1 cellular context compared by ENCODE assay signal in the genomic region with DNA sequence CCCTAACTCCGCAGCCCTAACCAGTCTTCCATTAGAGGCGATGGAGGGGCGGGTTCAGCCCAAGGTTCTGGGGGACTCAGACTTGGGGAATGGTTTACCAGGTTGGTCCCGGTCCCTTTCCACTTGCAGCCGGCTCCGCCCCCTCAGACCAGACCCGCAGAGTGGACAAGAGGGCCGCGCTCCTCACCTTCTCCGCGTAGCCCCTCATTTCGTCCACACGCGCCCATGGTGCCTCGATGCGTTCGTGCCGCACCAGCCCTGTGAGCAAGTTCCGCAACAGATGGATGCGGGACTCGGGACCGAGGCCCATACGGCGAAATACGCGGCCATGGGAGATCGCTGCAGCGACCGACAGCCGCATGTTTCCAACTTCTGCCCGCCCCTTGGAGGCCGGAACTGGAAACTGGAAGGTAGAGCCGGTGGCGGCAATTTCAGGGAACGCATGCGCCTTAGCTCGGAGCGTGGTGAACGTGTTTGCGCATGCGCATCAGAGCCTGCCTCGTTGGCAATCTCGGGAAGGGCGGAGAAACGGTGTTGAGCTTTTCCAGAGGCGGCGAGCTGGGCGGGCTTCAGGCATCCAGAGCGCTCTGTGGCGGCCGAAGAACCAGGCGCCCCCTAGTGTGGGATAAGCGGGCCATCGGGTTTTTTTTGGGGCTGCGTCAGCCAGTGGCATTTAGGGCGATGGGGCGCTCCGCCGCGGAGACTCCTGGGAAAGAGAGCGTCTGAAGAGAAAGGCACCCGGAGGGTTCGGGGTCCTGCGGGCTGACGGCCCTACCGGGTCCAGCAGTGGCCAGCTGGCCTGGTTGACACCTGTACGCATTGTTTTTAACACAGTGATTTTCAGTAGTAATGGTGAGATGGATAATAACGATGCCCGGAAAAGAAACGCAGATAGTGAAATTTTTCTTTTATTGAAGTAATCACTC.
A peak's percentile ranks its signal among the peaks of the same experiment; 100 is the strongest.
TF ChIP-seq lines count a peak whose summit lies in the region.

A gene (minus strand): TSS at position 405 of the 926 bp plus-strand sequence. CDS start 44 bp downstream, at position 361.

TF ChIP-seq in HepG2, 621 proteins besides CTCF, POLR2A, EP300 and RAD21 (continued from another document and continues in another):
- TF ChIP-seq ZFY (CRISPR knock-in tag; IDR thresholded peaks at IDR 0.05) (peak; percentile 99), KDM5A (IDR thresholded peaks at IDR 0.05; ENCODE audit: borderline replicate concordance, low read length) (peak; percentile 72), RARA (CRISPR knock-in tag; IDR thresholded peaks at IDR 0.05) (no peak), FOSL2 (CRISPR knock-in tag; IDR thresholded peaks at IDR 0.05) (no peak), BRD4 (CRISPR knock-in tag; IDR thresholded peaks at IDR 0.05) (peak; percentile 61; the same call in 1 of the 2 replicates), NR3C1 (CRISPR knock-in tag; IDR thresholded peaks at IDR 0.05) (no peak), CHCHD3 (CRISPR knock-in tag; IDR thresholded peaks at IDR 0.05) (peak; percentile 93; the same call in 1 of the 2 replicates), ZNF629 (CRISPR knock-in tag; conservative IDR thresholded peaks at IDR 0.05) (no peak; the same call in 1 of the 2 replicates), MXD4 (CRISPR knock-in tag; IDR thresholded peaks at IDR 0.05) (peak; percentile 95), TMF1 (CRISPR knock-in tag; IDR thresholded peaks at IDR 0.05; ENCODE audit: low read depth) (peak; percentile 72; the same call in 1 of the 2 replicates), RFX3 (CRISPR knock-in tag; IDR thresholded peaks at IDR 0.05) (no peak; the same call in 1 of the 2 replicates), ZNF782 (CRISPR knock-in tag; IDR thresholded peaks at IDR 0.05; ENCODE audit: borderline replicate concordance) (0 out of 2 replicates have a peak, but pooled peaks have one; percentile 94), ZNF205 (CRISPR knock-in tag; IDR thresholded peaks at IDR 0.05) (peak; percentile 58), KLF12 (CRISPR knock-in tag; IDR thresholded peaks at IDR 0.05; ENCODE audit: borderline replicate concordance) (peak; percentile 80; the same call in 1 of the 2 replicates), ZNF7 (CRISPR knock-in tag; IDR thresholded peaks at IDR 0.05) (no peak; the same call in 1 of the 2 replicates), JUND (CRISPR knock-in tag; IDR thresholded peaks at IDR 0.05) (peak; percentile 42; the same call in 1 of the 2 replicates), KLF6 (CRISPR knock-in tag; IDR thresholded peaks at IDR 0.05) (peak; percentile 83), ZNF160 (CRISPR knock-in tag; IDR thresholded peaks at IDR 0.05) (no peak; the same call in 1 of the 2 replicates), ZBTB8A (CRISPR knock-in tag; IDR thresholded peaks at IDR 0.05; ENCODE audit: borderline replicate concordance, low read depth) (peak; percentile 22; the same call in 1 of the 2 replicates), FOSL1 (CRISPR knock-in tag; IDR thresholded peaks at IDR 0.05; ENCODE audit: borderline replicate concordance) (no peak)
- TF ChIP-seq, protein P1, sequence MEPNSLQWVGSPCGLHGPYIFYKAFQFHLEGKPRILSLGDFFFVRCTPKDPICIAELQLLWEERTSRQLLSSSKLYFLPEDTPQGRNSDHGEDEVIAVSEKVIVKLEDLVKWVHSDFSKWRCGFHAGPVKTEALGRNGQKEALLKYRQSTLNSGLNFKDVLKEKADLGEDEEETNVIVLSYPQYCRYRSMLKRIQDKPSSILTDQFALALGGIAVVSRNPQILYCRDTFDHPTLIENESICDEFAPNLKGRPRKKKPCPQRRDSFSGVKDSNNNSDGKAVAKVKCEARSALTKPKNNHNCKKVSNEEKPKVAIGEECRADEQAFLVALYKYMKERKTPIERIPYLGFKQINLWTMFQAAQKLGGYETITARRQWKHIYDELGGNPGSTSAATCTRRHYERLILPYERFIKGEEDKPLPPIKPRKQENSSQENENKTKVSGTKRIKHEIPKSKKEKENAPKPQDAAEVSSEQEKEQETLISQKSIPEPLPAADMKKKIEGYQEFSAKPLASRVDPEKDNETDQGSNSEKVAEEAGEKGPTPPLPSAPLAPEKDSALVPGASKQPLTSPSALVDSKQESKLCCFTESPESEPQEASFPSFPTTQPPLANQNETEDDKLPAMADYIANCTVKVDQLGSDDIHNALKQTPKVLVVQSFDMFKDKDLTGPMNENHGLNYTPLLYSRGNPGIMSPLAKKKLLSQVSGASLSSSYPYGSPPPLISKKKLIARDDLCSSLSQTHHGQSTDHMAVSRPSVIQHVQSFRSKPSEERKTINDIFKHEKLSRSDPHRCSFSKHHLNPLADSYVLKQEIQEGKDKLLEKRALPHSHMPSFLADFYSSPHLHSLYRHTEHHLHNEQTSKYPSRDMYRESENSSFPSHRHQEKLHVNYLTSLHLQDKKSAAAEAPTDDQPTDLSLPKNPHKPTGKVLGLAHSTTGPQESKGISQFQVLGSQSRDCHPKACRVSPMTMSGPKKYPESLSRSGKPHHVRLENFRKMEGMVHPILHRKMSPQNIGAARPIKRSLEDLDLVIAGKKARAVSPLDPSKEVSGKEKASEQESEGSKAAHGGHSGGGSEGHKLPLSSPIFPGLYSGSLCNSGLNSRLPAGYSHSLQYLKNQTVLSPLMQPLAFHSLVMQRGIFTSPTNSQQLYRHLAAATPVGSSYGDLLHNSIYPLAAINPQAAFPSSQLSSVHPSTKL (CRISPR knock-in tag; IDR thresholded peaks at IDR 0.05), result peak; percentile 46
- TF ChIP-seq, protein P2, sequence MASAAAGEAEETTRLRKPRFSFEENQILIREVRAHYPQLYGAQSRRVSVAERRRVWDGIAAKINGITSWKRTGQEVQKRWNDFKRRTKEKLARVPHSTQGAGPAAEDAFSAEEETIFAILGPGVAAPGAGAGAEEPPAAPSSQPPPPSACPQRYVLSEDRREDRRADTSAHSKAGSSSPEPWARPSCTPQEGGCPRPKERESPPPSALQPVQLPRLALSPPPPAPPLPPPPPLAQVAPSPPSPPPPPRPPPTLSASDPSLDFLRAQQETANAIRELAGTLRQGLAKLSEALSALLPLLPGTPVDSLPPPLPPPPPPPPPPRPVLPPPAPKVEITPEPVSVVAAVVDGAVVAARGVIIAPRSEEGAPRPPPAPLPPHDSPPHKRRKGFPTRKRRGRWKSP (CRISPR knock-in tag; IDR thresholded peaks at IDR 0.05), result peak; percentile 86; the same call in 1 of the 2 replicates
- TF ChIP-seq, protein P3, sequence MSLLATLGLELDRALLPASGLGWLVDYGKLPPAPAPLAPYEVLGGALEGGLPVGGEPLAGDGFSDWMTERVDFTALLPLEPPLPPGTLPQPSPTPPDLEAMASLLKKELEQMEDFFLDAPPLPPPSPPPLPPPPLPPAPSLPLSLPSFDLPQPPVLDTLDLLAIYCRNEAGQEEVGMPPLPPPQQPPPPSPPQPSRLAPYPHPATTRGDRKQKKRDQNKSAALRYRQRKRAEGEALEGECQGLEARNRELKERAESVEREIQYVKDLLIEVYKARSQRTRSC (CRISPR knock-in tag; IDR thresholded peaks at IDR 0.05; ENCODE audit: low read depth), result no peak
- TF ChIP-seq, protein P4, sequence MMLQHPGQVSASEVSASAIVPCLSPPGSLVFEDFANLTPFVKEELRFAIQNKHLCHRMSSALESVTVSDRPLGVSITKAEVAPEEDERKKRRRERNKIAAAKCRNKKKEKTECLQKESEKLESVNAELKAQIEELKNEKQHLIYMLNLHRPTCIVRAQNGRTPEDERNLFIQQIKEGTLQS (CRISPR knock-in tag; IDR thresholded peaks at IDR 0.05), result peak; percentile 19; the same call in 1 of the 2 replicates
- TF ChIP-seq, protein P5, sequence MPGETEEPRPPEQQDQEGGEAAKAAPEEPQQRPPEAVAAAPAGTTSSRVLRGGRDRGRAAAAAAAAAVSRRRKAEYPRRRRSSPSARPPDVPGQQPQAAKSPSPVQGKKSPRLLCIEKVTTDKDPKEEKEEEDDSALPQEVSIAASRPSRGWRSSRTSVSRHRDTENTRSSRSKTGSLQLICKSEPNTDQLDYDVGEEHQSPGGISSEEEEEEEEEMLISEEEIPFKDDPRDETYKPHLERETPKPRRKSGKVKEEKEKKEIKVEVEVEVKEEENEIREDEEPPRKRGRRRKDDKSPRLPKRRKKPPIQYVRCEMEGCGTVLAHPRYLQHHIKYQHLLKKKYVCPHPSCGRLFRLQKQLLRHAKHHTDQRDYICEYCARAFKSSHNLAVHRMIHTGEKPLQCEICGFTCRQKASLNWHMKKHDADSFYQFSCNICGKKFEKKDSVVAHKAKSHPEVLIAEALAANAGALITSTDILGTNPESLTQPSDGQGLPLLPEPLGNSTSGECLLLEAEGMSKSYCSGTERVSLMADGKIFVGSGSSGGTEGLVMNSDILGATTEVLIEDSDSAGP (CRISPR knock-in tag; IDR thresholded peaks at IDR 0.05; ENCODE audit: borderline replicate concordance), result peak; percentile 94
- TF ChIP-seq, protein P6, sequence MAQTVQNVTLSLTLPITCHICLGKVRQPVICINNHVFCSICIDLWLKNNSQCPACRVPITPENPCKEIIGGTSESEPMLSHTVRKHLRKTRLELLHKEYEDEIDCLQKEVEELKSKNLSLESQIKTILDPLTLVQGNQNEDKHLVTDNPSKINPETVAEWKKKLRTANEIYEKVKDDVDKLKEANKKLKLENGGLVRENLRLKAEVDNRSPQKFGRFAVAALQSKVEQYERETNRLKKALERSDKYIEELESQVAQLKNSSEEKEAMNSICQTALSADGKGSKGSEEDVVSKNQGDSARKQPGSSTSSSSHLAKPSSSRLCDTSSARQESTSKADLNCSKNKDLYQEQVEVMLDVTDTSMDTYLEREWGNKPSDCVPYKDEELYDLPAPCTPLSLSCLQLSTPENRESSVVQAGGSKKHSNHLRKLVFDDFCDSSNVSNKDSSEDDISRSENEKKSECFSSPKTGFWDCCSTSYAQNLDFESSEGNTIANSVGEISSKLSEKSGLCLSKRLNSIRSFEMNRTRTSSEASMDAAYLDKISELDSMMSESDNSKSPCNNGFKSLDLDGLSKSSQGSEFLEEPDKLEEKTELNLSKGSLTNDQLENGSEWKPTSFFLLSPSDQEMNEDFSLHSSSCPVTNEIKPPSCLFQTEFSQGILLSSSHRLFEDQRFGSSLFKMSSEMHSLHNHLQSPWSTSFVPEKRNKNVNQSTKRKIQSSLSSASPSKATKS (CRISPR knock-in tag; IDR thresholded peaks at IDR 0.05), result no peak
- TF ChIP-seq, protein P7, sequence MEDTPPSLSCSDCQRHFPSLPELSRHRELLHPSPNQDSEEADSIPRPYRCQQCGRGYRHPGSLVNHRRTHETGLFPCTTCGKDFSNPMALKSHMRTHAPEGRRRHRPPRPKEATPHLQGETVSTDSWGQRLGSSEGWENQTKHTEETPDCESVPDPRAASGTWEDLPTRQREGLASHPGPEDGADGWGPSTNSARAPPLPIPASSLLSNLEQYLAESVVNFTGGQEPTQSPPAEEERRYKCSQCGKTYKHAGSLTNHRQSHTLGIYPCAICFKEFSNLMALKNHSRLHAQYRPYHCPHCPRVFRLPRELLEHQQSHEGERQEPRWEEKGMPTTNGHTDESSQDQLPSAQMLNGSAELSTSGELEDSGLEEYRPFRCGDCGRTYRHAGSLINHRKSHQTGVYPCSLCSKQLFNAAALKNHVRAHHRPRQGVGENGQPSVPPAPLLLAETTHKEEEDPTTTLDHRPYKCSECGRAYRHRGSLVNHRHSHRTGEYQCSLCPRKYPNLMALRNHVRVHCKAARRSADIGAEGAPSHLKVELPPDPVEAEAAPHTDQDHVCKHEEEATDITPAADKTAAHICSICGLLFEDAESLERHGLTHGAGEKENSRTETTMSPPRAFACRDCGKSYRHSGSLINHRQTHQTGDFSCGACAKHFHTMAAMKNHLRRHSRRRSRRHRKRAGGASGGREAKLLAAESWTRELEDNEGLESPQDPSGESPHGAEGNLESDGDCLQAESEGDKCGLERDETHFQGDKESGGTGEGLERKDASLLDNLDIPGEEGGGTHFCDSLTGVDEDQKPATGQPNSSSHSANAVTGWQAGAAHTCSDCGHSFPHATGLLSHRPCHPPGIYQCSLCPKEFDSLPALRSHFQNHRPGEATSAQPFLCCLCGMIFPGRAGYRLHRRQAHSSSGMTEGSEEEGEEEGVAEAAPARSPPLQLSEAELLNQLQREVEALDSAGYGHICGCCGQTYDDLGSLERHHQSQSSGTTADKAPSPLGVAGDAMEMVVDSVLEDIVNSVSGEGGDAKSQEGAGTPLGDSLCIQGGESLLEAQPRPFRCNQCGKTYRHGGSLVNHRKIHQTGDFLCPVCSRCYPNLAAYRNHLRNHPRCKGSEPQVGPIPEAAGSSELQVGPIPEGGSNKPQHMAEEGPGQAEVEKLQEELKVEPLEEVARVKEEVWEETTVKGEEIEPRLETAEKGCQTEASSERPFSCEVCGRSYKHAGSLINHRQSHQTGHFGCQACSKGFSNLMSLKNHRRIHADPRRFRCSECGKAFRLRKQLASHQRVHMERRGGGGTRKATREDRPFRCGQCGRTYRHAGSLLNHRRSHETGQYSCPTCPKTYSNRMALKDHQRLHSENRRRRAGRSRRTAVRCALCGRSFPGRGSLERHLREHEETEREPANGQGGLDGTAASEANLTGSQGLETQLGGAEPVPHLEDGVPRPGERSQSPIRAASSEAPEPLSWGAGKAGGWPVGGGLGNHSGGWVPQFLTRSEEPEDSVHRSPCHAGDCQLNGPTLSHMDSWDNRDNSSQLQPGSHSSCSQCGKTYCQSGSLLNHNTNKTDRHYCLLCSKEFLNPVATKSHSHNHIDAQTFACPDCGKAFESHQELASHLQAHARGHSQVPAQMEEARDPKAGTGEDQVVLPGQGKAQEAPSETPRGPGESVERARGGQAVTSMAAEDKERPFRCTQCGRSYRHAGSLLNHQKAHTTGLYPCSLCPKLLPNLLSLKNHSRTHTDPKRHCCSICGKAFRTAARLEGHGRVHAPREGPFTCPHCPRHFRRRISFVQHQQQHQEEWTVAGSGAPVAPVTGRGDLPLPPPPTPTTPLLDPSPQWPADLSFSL (CRISPR knock-in tag; IDR thresholded peaks at IDR 0.05), result no peak
- TF ChIP-seq, protein P8, sequence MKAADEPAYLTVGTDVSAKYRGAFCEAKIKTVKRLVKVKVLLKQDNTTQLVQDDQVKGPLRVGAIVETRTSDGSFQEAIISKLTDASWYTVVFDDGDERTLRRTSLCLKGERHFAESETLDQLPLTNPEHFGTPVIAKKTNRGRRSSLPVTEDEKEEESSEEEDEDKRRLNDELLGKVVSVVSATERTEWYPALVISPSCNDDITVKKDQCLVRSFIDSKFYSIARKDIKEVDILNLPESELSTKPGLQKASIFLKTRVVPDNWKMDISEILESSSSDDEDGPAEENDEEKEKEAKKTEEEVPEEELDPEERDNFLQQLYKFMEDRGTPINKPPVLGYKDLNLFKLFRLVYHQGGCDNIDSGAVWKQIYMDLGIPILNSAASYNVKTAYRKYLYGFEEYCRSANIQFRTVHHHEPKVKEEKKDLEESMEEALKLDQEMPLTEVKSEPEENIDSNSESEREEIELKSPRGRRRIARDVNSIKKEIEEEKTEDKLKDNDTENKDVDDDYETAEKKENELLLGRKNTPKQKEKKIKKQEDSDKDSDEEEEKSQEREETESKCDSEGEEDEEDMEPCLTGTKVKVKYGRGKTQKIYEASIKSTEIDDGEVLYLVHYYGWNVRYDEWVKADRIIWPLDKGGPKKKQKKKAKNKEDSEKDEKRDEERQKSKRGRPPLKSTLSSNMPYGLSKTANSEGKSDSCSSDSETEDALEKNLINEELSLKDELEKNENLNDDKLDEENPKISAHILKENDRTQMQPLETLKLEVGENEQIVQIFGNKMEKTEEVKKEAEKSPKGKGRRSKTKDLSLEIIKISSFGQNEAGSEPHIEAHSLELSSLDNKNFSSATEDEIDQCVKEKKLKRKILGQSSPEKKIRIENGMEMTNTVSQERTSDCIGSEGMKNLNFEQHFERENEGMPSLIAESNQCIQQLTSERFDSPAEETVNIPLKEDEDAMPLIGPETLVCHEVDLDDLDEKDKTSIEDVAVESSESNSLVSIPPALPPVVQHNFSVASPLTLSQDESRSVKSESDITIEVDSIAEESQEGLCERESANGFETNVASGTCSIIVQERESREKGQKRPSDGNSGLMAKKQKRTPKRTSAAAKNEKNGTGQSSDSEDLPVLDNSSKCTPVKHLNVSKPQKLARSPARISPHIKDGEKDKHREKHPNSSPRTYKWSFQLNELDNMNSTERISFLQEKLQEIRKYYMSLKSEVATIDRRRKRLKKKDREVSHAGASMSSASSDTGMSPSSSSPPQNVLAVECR (CRISPR knock-in tag; IDR thresholded peaks at IDR 0.05; ENCODE audit: borderline replicate concordance), result peak; percentile 96
